ENCODE assay signal across 24 cellular contexts in genomic region chr16:57657228-57657627, GRCh38. TPM values are rescaled to one million over a fixed set of nuclear protein-coding genes. Genes with fewer than 3 reads are reported as not detected.
DNase-seq lines count a peak whose midpoint lies in the region; ATAC-seq and TF ChIP-seq lines count a peak whose summit lies in the region.
"Had no signal": no experiment of that assay in that cellular context is flagged by ENCODE, and none has a peak within 500 bp of the region (broad histone marks: within the 10 kb centered on the region; RNA-seq: fewer than 3 reads in every experiment).

No MANE protein-coding gene starts in this region.

- H3K36me3 ChIP-seq in NT2/D1 (ENCODE audit: insufficient read depth, insufficient read length, low read length) (peaks cover 5% of the 10 kb centered on the region), spleen (peaks cover 0 to 9% (median 0%) of the 10 kb centered on the region in 6 donors)

- intact Hi-C loops in natural killer cell (cut with micrococcal nuclease) = no loop called here
- intact Hi-C loops in spleen (cut with DNase I; ENCODE audit: low total_unique reads) = no loop called here

- H3K27ac Mint-ChIP-seq in effector memory CD8-positive, alpha-beta T cell = peak overlapping the region; percentile 69 to 93
- H3K27ac Mint-ChIP-seq in natural killer cell = peak overlapping the region; percentile 93 to 96
- H3K27ac Mint-ChIP-seq: GM23338 had no signal

- WGBS in spleen, 5 donors = 90 to 96% (median 91%) methylated on average over 10 to 13 of the region's 13 CpGs

- no peaks in the 10 kb centered on the region for H3K27me3 ChIP-seq in NT2/D1 (ENCODE audit: insufficient read depth, insufficient read length)
- peaks cover 0 to 4% (median 0%) of the 10 kb centered on the region in 7 donors for H3K27me3 ChIP-seq in spleen (replicated peaks in 1 of 7)

- ATAC-seq in effector memory CD8-positive, alpha-beta T cell (replicated peaks) = no peak
- no peak for ATAC-seq in natural killer cell
- no peak for ATAC-seq in GM21825 (IDR thresholded peaks at IDR 0.05; ENCODE audit: unreplicated experiment)
- ATAC-seq: GM23338, HCT116 had no signal

- TF ChIP-seq CTCF in natural killer cell (IDR thresholded peaks at IDR 0.05) (no peak), spleen (IDR thresholded peaks at IDR 0.05 in 8 of 11, conservative IDR thresholded peaks at IDR 0.05 in 3 of 11) (no peak)

- DNase-seq in NT2/D1 (ENCODE audit: low read depth, low spot score) (no peak), natural killer cell (no peak), spleen (peak; percentile 54), NCI-H510A (lab: John Stamatoyannopoulos, UW) (no peak), occipital lobe (lab: John Stamatoyannopoulos, UW) (no peak)
- no peak for DNase-seq in effector memory CD8-positive, alpha-beta T cell
- DNase-seq in effector CD4-positive, alpha-beta T cell = no peak
- DNase-seq: C1 segment of cervical spinal cord; Calu3; CD4-positive, alpha-beta memory T cell; COR-L47; DMS53; DMS79 treated with DMSO at 0.1 percent for 48 hours; GF-D8; H9 had no signal

- H3K9me3 Mint-ChIP-seq in effector memory CD8-positive, alpha-beta T cell = no peaks in the 10 kb centered on the region
- H3K9me3 Mint-ChIP-seq in natural killer cell = no peaks in the 10 kb centered on the region
- H3K9me3 Mint-ChIP-seq: CD4-positive, alpha-beta memory T cell; GM23338; H9 had no signal

- no peak for TF ChIP-seq POLR2A in spleen (IDR thresholded peaks at IDR 0.05)

- H3K9me3 ChIP-seq in NT2/D1 (ENCODE audit: insufficient read depth, low read length) = no peaks in the 10 kb centered on the region
- no peaks in the 10 kb centered on the region for H3K9me3 ChIP-seq in spleen

- H3K4me1 Mint-ChIP-seq in effector memory CD8-positive, alpha-beta T cell (ENCODE audit: low read depth in 2 of 2) = peaks cover 17 to 37% of the 10 kb centered on the region in 2 donors
- H3K4me1 Mint-ChIP-seq in natural killer cell = peaks cover 63 to 79% of the 10 kb centered on the region in 2 donors
- H3K4me1 Mint-ChIP-seq: GM23338 had no signal

- H3K4me3 Mint-ChIP-seq in effector memory CD8-positive, alpha-beta T cell = peak overlapping the region in 1 of 2 donors; percentile 76
- peak overlapping the region; percentile 85 for H3K4me3 Mint-ChIP-seq in natural killer cell
- H3K4me3 Mint-ChIP-seq: GM23338, H9 had no signal

- H3K4me1 ChIP-seq in NT2/D1 (ENCODE audit: insufficient read depth, insufficient read length) = peaks cover 16% of the 10 kb centered on the region
- peaks cover 0 to 39% (median 0%) of the 10 kb centered on the region in 6 donors for H3K4me1 ChIP-seq in spleen

- peak overlapping the region; percentile 6 for H3K9ac ChIP-seq in NT2/D1 (ENCODE audit: insufficient read length, low read depth)

- no peak overlapping the region for H3K27ac ChIP-seq in spleen

- H3K4me3 ChIP-seq in NT2/D1 (ENCODE audit: insufficient read length, low read depth) (no peak overlapping the region), spleen (no peak overlapping the region)
- H3K4me3 ChIP-seq: GM23338 had no signal

- no peaks in the 10 kb centered on the region for H3K27me3 Mint-ChIP-seq in effector memory CD8-positive, alpha-beta T cell
- no peaks in the 10 kb centered on the region for H3K27me3 Mint-ChIP-seq in natural killer cell (ENCODE audit: low read depth in 2 of 2)
- H3K27me3 Mint-ChIP-seq: CD4-positive, alpha-beta memory T cell had no signal

- H3K36me3 Mint-ChIP-seq in effector memory CD8-positive, alpha-beta T cell (ENCODE audit: insufficient read depth) = peaks cover 59% of the 10 kb centered on the region
- peaks cover 7% of the 10 kb centered on the region for H3K36me3 Mint-ChIP-seq in natural killer cell
- H3K36me3 Mint-ChIP-seq: CD4-positive, alpha-beta memory T cell had no signal

RNA-seq across cellular contexts. Expression of gene ADGRG3, which starts 10.9 kb away (rescaled TPM):
- 10 to 100 TPM; 16.6 to 57.3 (median 20.7) TPM for total RNA-seq in natural killer cell
- 100 to 1,000 TPM in 2 of 7 donors, 10 to 100 TPM in 5; 16.6 to 116 (median 34.2) TPM for total RNA-seq in spleen
- polyA plus RNA-seq in spleen = 10 to 100 TPM in 1 of 3 donors, 1 to 10 TPM in 2; 2.5 to 15.3 (median 8.5) TPM
- total RNA-seq in occipital lobe = 0.16 TPM
- total RNA-seq: A172; A673; Calu3; CD4-positive, alpha-beta memory T cell; Daoy; G401; GM23338; H4 had no signal
- polyA plus RNA-seq: BJ; CD4-positive, alpha-beta memory T cell; GM23338 had no signal

RNA-seq across cellular contexts. Expression of gene ADGRG1, which starts 28.8 kb away (rescaled TPM):
- total RNA-seq in natural killer cell = 100 to 1,000 TPM; 830 to 949 (median 858) TPM
- 10 to 100 TPM in 4 of 7 donors, 1 to 10 TPM in 3; 6.9 to 23.7 (median 10.5) TPM for total RNA-seq in spleen
- polyA plus RNA-seq in spleen = 1 to 10 TPM; 1.0 to 2.7 (median 1.2) TPM
- 31.4 TPM for total RNA-seq in occipital lobe

RNA-seq across cellular contexts. Expression of gene DRC7, which starts 37.4 kb away (rescaled TPM):
- under 1 TPM in 1 of 3 donors, not detected in 2; 0.33 TPM for total RNA-seq in natural killer cell
- total RNA-seq in spleen = 1 to 10 TPM in 1 of 7 donors, under 1 TPM in 2, not detected in 4; 0.20 to 2.1 (median 0.60) TPM
- under 1 TPM; 0.03 to 0.11 (median 0.06) TPM for polyA plus RNA-seq in spleen
- total RNA-seq in occipital lobe = 0.78 TPM
- total RNA-seq: A172; A673; Calu3; CD4-positive, alpha-beta memory T cell; Daoy; G401; GM23338 had no signal
- polyA plus RNA-seq: BJ; CD4-positive, alpha-beta memory T cell; GM23338 had no signal

Comparison
In these comparisons a context has a peak if more than half of its experiments do, and no peak if none do; other contexts are left out.
1. RNA of gene ADGRG3, which starts 10.9 kb away (total RNA-seq): 16.6 to 116 TPM in spleen and 16.6 to 57.3 TPM in natural killer cell; 0.16 TPM in occipital lobe (single experiment); every median in the first group is over 10 times any median in the second.
2. RNA of gene ADGRG1, which starts 28.8 kb away (total RNA-seq): 830 to 949 TPM in natural killer cell; 31.4 TPM in occipital lobe (single experiment) and 6.9 to 23.7 TPM in spleen; every median in the first group is over 10 times any median in the second.